1 cellular context compared by ENCODE assay signal in genomic region chr17:34584805-34585416, GRCh38.
TF ChIP-seq lines count a peak whose summit lies in the region.

No MANE protein-coding gene starts in this region.

TF ChIP-seq in HepG2, 621 proteins besides CTCF, POLR2A, EP300 and RAD21 (continued from another document):
- TF ChIP-seq, protein P1, sequence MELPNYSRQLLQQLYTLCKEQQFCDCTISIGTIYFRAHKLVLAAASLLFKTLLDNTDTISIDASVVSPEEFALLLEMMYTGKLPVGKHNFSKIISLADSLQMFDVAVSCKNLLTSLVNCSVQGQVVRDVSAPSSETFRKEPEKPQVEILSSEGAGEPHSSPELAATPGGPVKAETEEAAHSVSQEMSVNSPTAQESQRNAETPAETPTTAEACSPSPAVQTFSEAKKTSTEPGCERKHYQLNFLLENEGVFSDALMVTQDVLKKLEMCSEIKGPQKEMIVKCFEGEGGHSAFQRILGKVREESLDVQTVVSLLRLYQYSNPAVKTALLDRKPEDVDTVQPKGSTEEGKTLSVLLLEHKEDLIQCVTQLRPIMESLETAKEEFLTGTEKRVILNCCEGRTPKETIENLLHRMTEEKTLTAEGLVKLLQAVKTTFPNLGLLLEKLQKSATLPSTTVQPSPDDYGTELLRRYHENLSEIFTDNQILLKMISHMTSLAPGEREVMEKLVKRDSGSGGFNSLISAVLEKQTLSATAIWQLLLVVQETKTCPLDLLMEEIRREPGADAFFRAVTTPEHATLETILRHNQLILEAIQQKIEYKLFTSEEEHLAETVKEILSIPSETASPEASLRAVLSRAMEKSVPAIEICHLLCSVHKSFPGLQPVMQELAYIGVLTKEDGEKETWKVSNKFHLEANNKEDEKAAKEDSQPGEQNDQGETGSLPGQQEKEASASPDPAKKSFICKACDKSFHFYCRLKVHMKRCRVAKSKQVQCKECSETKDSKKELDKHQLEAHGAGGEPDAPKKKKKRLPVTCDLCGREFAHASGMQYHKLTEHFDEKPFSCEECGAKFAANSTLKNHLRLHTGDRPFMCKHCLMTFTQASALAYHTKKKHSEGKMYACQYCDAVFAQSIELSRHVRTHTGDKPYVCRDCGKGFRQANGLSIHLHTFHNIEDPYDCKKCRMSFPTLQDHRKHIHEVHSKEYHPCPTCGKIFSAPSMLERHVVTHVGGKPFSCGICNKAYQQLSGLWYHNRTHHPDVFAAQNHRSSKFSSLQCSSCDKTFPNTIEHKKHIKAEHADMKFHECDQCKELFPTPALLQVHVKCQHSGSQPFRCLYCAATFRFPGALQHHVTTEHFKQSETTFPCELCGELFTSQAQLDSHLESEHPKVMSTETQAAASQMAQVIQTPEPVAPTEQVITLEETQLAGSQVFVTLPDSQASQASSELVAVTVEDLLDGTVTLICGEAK (IDR thresholded peaks at IDR 0.05), result no peak
- TF ChIP-seq, protein P1 (CRISPR knock-in tag; IDR thresholded peaks at IDR 0.05), result no peak
- TF ChIP-seq FOXA3 (CRISPR knock-in tag; IDR thresholded peaks at IDR 0.05) (no peak), SMYD3 (CRISPR knock-in tag; IDR thresholded peaks at IDR 0.05) (no peak)
- TF ChIP-seq, protein P2, sequence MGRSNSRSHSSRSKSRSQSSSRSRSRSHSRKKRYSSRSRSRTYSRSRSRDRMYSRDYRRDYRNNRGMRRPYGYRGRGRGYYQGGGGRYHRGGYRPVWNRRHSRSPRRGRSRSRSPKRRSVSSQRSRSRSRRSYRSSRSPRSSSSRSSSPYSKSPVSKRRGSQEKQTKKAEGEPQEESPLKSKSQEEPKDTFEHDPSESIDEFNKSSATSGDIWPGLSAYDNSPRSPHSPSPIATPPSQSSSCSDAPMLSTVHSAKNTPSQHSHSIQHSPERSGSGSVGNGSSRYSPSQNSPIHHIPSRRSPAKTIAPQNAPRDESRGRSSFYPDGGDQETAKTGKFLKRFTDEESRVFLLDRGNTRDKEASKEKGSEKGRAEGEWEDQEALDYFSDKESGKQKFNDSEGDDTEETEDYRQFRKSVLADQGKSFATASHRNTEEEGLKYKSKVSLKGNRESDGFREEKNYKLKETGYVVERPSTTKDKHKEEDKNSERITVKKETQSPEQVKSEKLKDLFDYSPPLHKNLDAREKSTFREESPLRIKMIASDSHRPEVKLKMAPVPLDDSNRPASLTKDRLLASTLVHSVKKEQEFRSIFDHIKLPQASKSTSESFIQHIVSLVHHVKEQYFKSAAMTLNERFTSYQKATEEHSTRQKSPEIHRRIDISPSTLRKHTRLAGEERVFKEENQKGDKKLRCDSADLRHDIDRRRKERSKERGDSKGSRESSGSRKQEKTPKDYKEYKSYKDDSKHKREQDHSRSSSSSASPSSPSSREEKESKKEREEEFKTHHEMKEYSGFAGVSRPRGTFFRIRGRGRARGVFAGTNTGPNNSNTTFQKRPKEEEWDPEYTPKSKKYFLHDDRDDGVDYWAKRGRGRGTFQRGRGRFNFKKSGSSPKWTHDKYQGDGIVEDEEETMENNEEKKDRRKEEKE (IDR thresholded peaks at IDR 0.05), result no peak
